1 cellular context compared by ENCODE assay signal in genomic region chrX:323721-324628, GRCh38.
TF ChIP-seq lines count a peak whose summit lies in the region.

No MANE protein-coding gene starts in this region.

TF ChIP-seq in HepG2, 621 proteins besides CTCF, POLR2A, EP300 and RAD21 (continued from another document and continues in another):
- TF ChIP-seq ZNF740 (CRISPR knock-in tag; IDR thresholded peaks at IDR 0.05) (no peak), ZNF362 (CRISPR knock-in tag; IDR thresholded peaks at IDR 0.05; ENCODE audit: borderline replicate concordance) (no peak), EEA1 (CRISPR knock-in tag; IDR thresholded peaks at IDR 0.05; ENCODE audit: borderline replicate concordance) (no peak), ZNF546 (CRISPR knock-in tag; conservative IDR thresholded peaks at IDR 0.05) (no peak), MBNL3 (CRISPR knock-in tag; conservative IDR thresholded peaks at IDR 0.05) (no peak), ZNF367 (CRISPR knock-in tag; IDR thresholded peaks at IDR 0.05; ENCODE audit: borderline replicate concordance) (no peak), HOXA7 (CRISPR knock-in tag; IDR thresholded peaks at IDR 0.05) (no peak), ZSCAN25 (CRISPR knock-in tag; IDR thresholded peaks at IDR 0.05) (0 out of 2 replicates have a peak, but pooled peaks have one; percentile 1), ZFP62 (CRISPR knock-in tag; IDR thresholded peaks at IDR 0.05) (no peak), ZNF530 (CRISPR knock-in tag; IDR thresholded peaks at IDR 0.05; ENCODE audit: low read depth) (no peak), ZNF124 (CRISPR knock-in tag; IDR thresholded peaks at IDR 0.05) (peak; percentile 15; the same call in 1 of the 2 replicates), ZEB1 (IDR thresholded peaks at IDR 0.05; ENCODE audit: insufficient replicate concordance, low read depth) (no peak), ZNF276 (CRISPR knock-in tag; IDR thresholded peaks at IDR 0.05; ENCODE audit: low read depth) (no peak), ZFYVE20 (CRISPR knock-in tag; IDR thresholded peaks at IDR 0.05; ENCODE audit: borderline replicate concordance, low read depth) (no peak), ATRX (CRISPR knock-in tag; IDR thresholded peaks at IDR 0.05; ENCODE audit: borderline replicate concordance) (no peak), CENPX (CRISPR knock-in tag; IDR thresholded peaks at IDR 0.05) (no peak), ZNF317 (CRISPR knock-in tag; IDR thresholded peaks at IDR 0.05) (no peak), NFATC3 (CRISPR knock-in tag; IDR thresholded peaks at IDR 0.05) (no peak), ZNF180 (CRISPR knock-in tag; IDR thresholded peaks at IDR 0.05; ENCODE audit: borderline replicate concordance, low read depth) (no peak), ATF4 (CRISPR knock-in tag; IDR thresholded peaks at IDR 0.05) (no peak), BRD4 (CRISPR knock-in tag; IDR thresholded peaks at IDR 0.05) (no peak), ZNF556 (CRISPR knock-in tag; IDR thresholded peaks at IDR 0.05; ENCODE audit: borderline replicate concordance) (no peak), SPEN (CRISPR knock-in tag; IDR thresholded peaks at IDR 0.05; ENCODE audit: low read depth) (0 out of 2 replicates have a peak, but pooled peaks have one; percentile 31), TMF1 (CRISPR knock-in tag; IDR thresholded peaks at IDR 0.05; ENCODE audit: low read depth) (no peak), SMAD3 (CRISPR knock-in tag; IDR thresholded peaks at IDR 0.05) (no peak), NFE2 (CRISPR knock-in tag; IDR thresholded peaks at IDR 0.05) (no peak), PHB2 (IDR thresholded peaks at IDR 0.05; ENCODE audit: partially characterized antibody) (no peak), ZNF563 (CRISPR knock-in tag; IDR thresholded peaks at IDR 0.05) (no peak), ZNF75D (CRISPR knock-in tag; IDR thresholded peaks at IDR 0.05; ENCODE audit: borderline replicate concordance) (no peak), ZFP82 (CRISPR knock-in tag; IDR thresholded peaks at IDR 0.05; ENCODE audit: borderline replicate concordance) (no peak), PCBP2 (optimal IDR thresholded peaks at IDR 0.05; ENCODE audit: low read depth, low read length, poor library complexity, severe bottlenecking) (no peak), SRF (IDR thresholded peaks at IDR 0.05; ENCODE audit: low read depth, low read length) (peak; percentile 44; the same call in 1 of the 2 replicates), RARG (CRISPR knock-in tag; IDR thresholded peaks at IDR 0.05; ENCODE audit: low read depth) (no peak), RFXAP (CRISPR knock-in tag; IDR thresholded peaks at IDR 0.05; ENCODE audit: borderline replicate concordance) (no peak), HHEX (CRISPR knock-in tag; IDR thresholded peaks at IDR 0.05) (no peak), ZBTB49 (CRISPR knock-in tag; IDR thresholded peaks at IDR 0.05; ENCODE audit: borderline replicate concordance) (no peak), NFAT5 (CRISPR knock-in tag; IDR thresholded peaks at IDR 0.05) (no peak), CCAR2 (optimal IDR thresholded peaks at IDR 0.05; ENCODE audit: low read depth, low read length) (no peak), ARHGAP35 (CRISPR knock-in tag; IDR thresholded peaks at IDR 0.05; ENCODE audit: borderline replicate concordance) (no peak), RBM22 (optimal IDR thresholded peaks at IDR 0.05; ENCODE audit: low read length) (no peak), RFXANK (CRISPR knock-in tag; IDR thresholded peaks at IDR 0.05) (no peak), NONO (IDR thresholded peaks at IDR 0.05) (no peak), NONO (CRISPR knock-in tag; conservative IDR thresholded peaks at IDR 0.05) (no peak), KMT2B (CRISPR knock-in tag; IDR thresholded peaks at IDR 0.05) (no peak), HOXA5 (CRISPR knock-in tag; IDR thresholded peaks at IDR 0.05) (no peak), ZNF629 (CRISPR knock-in tag; conservative IDR thresholded peaks at IDR 0.05) (no peak), ZNF143 (CRISPR knock-in tag; IDR thresholded peaks at IDR 0.05) (no peak), SRSF1 (optimal IDR thresholded peaks at IDR 0.05; ENCODE audit: low read depth, low read length) (no peak)
- TF ChIP-seq, protein P1, sequence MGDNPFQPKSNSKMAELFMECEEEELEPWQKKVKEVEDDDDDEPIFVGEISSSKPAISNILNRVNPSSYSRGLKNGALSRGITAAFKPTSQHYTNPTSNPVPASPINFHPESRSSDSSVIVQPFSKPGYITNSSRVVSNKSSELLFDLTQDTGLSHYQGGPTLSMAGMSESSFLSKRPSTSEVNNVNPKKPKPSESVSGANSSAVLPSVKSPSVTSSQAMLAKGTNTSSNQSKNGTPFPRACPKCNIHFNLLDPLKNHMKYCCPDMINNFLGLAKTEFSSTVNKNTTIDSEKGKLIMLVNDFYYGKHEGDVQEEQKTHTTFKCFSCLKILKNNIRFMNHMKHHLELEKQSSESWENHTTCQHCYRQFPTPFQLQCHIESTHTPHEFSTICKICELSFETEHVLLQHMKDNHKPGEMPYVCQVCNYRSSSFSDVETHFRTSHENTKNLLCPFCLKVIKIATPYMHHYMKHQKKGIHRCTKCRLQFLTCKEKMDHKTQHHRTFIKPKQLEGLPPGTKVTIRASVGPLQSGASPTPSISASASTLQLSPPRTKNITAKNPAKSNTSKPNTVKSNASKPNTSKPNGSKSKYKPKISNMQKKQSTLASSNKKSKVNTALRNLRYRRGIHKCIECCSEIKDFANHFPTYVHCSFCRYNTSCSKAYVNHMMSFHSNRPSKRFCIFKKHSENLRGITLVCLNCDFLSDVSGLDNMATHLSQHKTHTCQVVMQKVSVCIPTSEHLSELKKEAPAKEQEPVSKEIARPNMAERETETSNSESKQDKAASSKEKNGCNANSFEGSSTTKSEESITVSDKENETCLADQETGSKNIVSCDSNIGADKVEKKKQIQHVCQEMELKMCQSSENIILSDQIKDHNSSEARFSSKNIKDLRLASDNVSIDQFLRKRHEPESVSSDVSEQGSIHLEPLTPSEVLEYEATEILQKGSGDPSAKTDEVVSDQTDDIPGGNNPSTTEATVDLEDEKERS (CRISPR knock-in tag; IDR thresholded peaks at IDR 0.05) = no peak
- TF ChIP-seq, protein P2, sequence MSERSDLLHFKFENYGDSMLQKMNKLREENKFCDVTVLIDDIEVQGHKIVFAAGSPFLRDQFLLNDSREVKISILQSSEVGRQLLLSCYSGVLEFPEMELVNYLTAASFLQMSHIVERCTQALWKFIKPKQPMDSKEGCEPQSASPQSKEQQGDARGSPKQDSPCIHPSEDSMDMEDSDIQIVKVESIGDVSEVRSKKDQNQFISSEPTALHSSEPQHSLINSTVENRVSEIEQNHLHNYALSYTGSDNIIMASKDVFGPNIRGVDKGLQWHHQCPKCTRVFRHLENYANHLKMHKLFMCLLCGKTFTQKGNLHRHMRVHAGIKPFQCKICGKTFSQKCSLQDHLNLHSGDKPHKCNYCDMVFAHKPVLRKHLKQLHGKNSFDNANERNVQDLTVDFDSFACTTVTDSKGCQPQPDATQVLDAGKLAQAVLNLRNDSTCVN (CRISPR knock-in tag; IDR thresholded peaks at IDR 0.05; ENCODE audit: borderline replicate concordance) = no peak
- TF ChIP-seq, protein P3, sequence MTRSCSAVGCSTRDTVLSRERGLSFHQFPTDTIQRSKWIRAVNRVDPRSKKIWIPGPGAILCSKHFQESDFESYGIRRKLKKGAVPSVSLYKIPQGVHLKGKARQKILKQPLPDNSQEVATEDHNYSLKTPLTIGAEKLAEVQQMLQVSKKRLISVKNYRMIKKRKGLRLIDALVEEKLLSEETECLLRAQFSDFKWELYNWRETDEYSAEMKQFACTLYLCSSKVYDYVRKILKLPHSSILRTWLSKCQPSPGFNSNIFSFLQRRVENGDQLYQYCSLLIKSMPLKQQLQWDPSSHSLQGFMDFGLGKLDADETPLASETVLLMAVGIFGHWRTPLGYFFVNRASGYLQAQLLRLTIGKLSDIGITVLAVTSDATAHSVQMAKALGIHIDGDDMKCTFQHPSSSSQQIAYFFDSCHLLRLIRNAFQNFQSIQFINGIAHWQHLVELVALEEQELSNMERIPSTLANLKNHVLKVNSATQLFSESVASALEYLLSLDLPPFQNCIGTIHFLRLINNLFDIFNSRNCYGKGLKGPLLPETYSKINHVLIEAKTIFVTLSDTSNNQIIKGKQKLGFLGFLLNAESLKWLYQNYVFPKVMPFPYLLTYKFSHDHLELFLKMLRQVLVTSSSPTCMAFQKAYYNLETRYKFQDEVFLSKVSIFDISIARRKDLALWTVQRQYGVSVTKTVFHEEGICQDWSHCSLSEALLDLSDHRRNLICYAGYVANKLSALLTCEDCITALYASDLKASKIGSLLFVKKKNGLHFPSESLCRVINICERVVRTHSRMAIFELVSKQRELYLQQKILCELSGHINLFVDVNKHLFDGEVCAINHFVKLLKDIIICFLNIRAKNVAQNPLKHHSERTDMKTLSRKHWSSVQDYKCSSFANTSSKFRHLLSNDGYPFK (CRISPR knock-in tag; IDR thresholded peaks at IDR 0.05; ENCODE audit: borderline replicate concordance) = no peak; the same call in 1 of the 2 replicates
